In genomic region chr2:237627463-237628321, GRCh38 we compare ENCODE assay signal across 1 cellular context.
A peak's percentile ranks its signal among the peaks of the same experiment; 100 is the strongest.
TF ChIP-seq lines count a peak whose summit lies in the region.

Gene LRRFIP1 (plus strand): TSS chr2:237627587. CDS start chr2:237627645, 58 bp downstream.

TF ChIP-seq in HepG2, 621 proteins besides CTCF, POLR2A, EP300 and RAD21 (continued from another document):
- TF ChIP-seq, protein P1, sequence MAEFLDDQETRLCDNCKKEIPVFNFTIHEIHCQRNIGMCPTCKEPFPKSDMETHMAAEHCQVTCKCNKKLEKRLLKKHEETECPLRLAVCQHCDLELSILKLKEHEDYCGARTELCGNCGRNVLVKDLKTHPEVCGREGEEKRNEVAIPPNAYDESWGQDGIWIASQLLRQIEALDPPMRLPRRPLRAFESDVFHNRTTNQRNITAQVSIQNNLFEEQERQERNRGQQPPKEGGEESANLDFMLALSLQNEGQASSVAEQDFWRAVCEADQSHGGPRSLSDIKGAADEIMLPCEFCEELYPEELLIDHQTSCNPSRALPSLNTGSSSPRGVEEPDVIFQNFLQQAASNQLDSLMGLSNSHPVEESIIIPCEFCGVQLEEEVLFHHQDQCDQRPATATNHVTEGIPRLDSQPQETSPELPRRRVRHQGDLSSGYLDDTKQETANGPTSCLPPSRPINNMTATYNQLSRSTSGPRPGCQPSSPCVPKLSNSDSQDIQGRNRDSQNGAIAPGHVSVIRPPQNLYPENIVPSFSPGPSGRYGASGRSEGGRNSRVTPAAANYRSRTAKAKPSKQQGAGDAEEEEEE (CRISPR knock-in tag; IDR thresholded peaks at IDR 0.05; ENCODE audit: borderline replicate concordance): no peak
- TF ChIP-seq RORA (CRISPR knock-in tag; IDR thresholded peaks at IDR 0.05): no peak
- TF ChIP-seq, protein P2, sequence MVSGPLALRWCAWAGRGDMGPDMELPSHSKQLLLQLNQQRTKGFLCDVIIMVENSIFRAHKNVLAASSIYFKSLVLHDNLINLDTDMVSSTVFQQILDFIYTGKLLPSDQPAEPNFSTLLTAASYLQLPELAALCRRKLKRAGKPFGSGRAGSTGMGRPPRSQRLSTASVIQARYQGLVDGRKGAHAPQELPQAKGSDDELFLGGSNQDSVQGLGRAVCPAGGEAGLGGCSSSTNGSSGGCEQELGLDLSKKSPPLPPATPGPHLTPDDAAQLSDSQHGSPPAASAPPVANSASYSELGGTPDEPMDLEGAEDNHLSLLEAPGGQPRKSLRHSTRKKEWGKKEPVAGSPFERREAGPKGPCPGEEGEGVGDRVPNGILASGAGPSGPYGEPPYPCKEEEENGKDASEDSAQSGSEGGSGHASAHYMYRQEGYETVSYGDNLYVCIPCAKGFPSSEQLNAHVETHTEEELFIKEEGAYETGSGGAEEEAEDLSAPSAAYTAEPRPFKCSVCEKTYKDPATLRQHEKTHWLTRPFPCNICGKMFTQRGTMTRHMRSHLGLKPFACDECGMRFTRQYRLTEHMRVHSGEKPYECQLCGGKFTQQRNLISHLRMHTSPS (CRISPR knock-in tag; IDR thresholded peaks at IDR 0.05; ENCODE audit: low read depth): no peak
- TF ChIP-seq NR2C2 (CRISPR knock-in tag; IDR thresholded peaks at IDR 0.05; ENCODE audit: borderline replicate concordance): no peak
- no peak for TF ChIP-seq ZNF460 (CRISPR knock-in tag; IDR thresholded peaks at IDR 0.05; ENCODE audit: borderline replicate concordance)
- 0 out of 2 replicates have a peak, but pooled peaks have one; percentile 51 for TF ChIP-seq ZNF563 (CRISPR knock-in tag; IDR thresholded peaks at IDR 0.05)
- TF ChIP-seq, protein P3, sequence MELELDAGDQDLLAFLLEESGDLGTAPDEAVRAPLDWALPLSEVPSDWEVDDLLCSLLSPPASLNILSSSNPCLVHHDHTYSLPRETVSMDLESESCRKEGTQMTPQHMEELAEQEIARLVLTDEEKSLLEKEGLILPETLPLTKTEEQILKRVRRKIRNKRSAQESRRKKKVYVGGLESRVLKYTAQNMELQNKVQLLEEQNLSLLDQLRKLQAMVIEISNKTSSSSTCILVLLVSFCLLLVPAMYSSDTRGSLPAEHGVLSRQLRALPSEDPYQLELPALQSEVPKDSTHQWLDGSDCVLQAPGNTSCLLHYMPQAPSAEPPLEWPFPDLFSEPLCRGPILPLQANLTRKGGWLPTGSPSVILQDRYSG (CRISPR knock-in tag; IDR thresholded peaks at IDR 0.05): no peak
- TF ChIP-seq PATZ1 (CRISPR knock-in tag; IDR thresholded peaks at IDR 0.05): peak; percentile 49
- peak; percentile 38 for TF ChIP-seq HNRNPLL (IDR thresholded peaks at IDR 0.05; ENCODE audit: low read depth, low read length, poor library complexity, severe bottlenecking)
- TF ChIP-seq NFYB (CRISPR knock-in tag; IDR thresholded peaks at IDR 0.05): no peak
- TF ChIP-seq EEA1 (CRISPR knock-in tag; IDR thresholded peaks at IDR 0.05; ENCODE audit: borderline replicate concordance): peak; percentile 28; the same call in 1 of the 2 replicates
- no peak for TF ChIP-seq SMC3 (IDR thresholded peaks at IDR 0.05; ENCODE audit: low read length)
- TF ChIP-seq REPIN1 (CRISPR knock-in tag; IDR thresholded peaks at IDR 0.05; ENCODE audit: borderline replicate concordance, low read depth): no peak
- no peak for TF ChIP-seq ZNF34 (CRISPR knock-in tag; IDR thresholded peaks at IDR 0.05; ENCODE audit: borderline replicate concordance)
- TF ChIP-seq, protein P4, sequence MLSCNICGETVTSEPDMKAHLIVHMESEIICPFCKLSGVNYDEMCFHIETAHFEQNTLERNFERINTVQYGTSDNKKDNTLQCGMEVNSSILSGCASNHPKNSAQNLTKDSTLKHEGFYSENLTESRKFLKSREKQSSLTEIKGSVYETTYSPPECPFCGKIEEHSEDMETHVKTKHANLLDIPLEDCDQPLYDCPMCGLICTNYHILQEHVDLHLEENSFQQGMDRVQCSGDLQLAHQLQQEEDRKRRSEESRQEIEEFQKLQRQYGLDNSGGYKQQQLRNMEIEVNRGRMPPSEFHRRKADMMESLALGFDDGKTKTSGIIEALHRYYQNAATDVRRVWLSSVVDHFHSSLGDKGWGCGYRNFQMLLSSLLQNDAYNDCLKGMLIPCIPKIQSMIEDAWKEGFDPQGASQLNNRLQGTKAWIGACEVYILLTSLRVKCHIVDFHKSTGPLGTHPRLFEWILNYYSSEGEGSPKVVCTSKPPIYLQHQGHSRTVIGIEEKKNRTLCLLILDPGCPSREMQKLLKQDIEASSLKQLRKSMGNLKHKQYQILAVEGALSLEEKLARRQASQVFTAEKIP (CRISPR knock-in tag; IDR thresholded peaks at IDR 0.05; ENCODE audit: borderline replicate concordance): no peak
